8 cellular contexts compared by ENCODE assay signal in the genomic region with DNA sequence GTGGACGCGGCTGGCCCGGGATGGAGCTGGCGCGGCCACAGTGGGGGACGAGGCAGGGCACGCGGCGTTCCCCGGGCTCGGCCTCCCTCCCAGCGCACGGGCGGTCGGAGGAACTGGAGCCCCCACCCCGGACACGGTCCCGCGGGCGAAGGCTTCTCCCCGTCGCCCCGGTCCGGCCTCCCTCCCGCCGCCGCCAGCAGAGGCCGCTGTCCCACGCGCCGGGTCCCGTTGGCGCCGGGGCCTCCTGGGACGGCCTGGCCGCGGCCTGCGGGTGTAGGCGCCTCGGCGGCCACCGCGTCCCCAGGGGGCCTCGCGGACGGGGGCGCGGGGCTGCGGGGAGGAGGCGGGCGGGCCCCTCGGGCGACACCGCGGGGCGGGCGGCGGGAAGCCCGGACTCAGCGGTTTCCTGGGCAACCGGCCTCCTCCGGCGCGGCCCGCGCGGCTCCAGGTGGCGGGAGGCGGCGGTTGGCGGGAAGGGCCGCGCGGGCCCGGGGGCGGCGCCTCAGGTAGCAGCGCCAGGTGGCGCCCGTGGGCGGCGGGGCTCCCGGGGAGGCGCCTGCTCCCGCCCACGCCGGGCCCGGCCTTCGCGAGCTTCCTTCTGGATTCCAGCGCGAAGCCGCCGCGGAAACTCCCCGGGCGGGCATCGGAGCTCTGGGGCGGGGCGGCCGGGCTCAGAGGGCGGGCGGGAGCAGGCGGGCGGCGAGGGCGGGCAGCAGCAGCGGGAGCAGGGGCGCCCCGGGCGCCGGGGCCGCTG.
A peak's percentile ranks its signal among the peaks of the same experiment; 100 is the strongest.
DNase-seq lines count a peak whose midpoint lies in the region; ATAC-seq lines count a peak whose summit lies in the region.

No MANE protein-coding gene starts in this region.

- ATAC-seq in HG02798 (IDR thresholded peaks at IDR 0.05; ENCODE audit: poor library complexity, unreplicated experiment) = peak; percentile 78
- ATAC-seq in central memory CD8-positive, alpha-beta T cell (replicated peaks; ENCODE audit: extremely low read depth, poor library complexity, severe bottlenecking) = peak; percentile 77

- no peaks in the 10 kb centered on the region for H3K27me3 Mint-ChIP-seq in central memory CD8-positive, alpha-beta T cell

- peak overlapping the region; percentile 89 for H3K27ac Mint-ChIP-seq in central memory CD8-positive, alpha-beta T cell (ENCODE audit: low read depth)

- H3K36me3 Mint-ChIP-seq in central memory CD8-positive, alpha-beta T cell (ENCODE audit: insufficient read depth) = peaks cover 9% of the 10 kb centered on the region

- H3K4me3 Mint-ChIP-seq in central memory CD8-positive, alpha-beta T cell = peak overlapping the region; percentile 80

- no peaks in the 10 kb centered on the region for H3K9me3 Mint-ChIP-seq in central memory CD8-positive, alpha-beta T cell

- DNase-seq in SIG-M5 treated with dmso at 0.1 percent for 504 hours (lab: John Stamatoyannopoulos, UW; ENCODE audit: unreplicated experiment) (peak; percentile 69), SIG-M5 (lab: John Stamatoyannopoulos, UW) (no peak), NCI-H1436 treated with DMSO at 0.1 percent for 48 hours (lab: John Stamatoyannopoulos, UW) (peak; percentile 38), kidney glomerular epithelial cell (lab: John Stamatoyannopoulos, UW) (peak; percentile 34)
- peak; percentile 55 for DNase-seq in activated CD4-positive, CD25-positive, alpha-beta regulatory T cell treated with anti-CD3 and anti-CD28 coated beads, Interleukin-2, amount 50 U/mL, for 16 hours (ENCODE audit: low read depth, low spot score)
- DNase-seq in central memory CD8-positive, alpha-beta T cell (ENCODE audit: low spot score in 2 of 2) = peak; percentile 59 to 66
- peak; percentile 50 to 86 (median 65) for DNase-seq in stimulated activated CD4-positive, alpha-beta T cell treated with anti-CD3 and anti-CD28 coated beads, Interleukin-1b, Interleukin-23, amount 100 ng/mL, for 24 hours (ENCODE audit: low read depth in 4 of 4, low spot score in 1 of 4)

- no peaks in the 10 kb centered on the region for H3K4me1 Mint-ChIP-seq in central memory CD8-positive, alpha-beta T cell
